ENCODE assay signal across 8 cellular contexts in genomic region chr13:39655041-39655568, GRCh38. TPM values are rescaled to one million over a fixed set of nuclear protein-coding genes. Genes with fewer than 3 reads are reported as not detected.
DNase-seq lines count a peak whose midpoint lies in the region; FAIRE-seq and TF ChIP-seq lines count a peak whose summit lies in the region.

No MANE protein-coding gene starts in this region.

- WGBS in spleen, 5 donors, result 0 to 3% (median 0%) methylated on average over 2 of the region's 2 CpGs

- H3K27ac ChIP-seq in SU-DHL-6 (ENCODE audit: low read depth, low read length), result no peak overlapping the region
- H3K27ac ChIP-seq in right atrium auricular region, result peak overlapping the region; percentile 87 to 88
- H3K27ac ChIP-seq in spleen, result peak overlapping the region; percentile 64 to 87 (median 76)

- no peak for TF ChIP-seq CTCF in D721Med (IDR thresholded peaks at IDR 0.05; ENCODE audit: insufficient read depth, missing control alignments)
- no peak for TF ChIP-seq CTCF in SU-DHL-6 (IDR thresholded peaks at IDR 0.05; ENCODE audit: insufficient read depth, low read length, poor library complexity, severe bottlenecking)
- no peak for TF ChIP-seq CTCF in right atrium auricular region (IDR thresholded peaks at IDR 0.05)
- no peak for TF ChIP-seq CTCF in spleen (IDR thresholded peaks at IDR 0.05 in 8 of 11, conservative IDR thresholded peaks at IDR 0.05 in 3 of 11)

- H3K4me3 ChIP-seq in SU-DHL-6 (ENCODE audit: insufficient read depth, low read length, poor library complexity, severe bottlenecking) (peak overlapping the region; percentile 86), right atrium auricular region (peak overlapping the region; percentile 99 to 100), spleen (peak overlapping the region; percentile 79 to 93 (median 86))

- H4K20me1 ChIP-seq in SU-DHL-6 (ENCODE audit: low read depth, low read length), result no peaks in the 10 kb centered on the region

- POLR2A ChIA-PET in HEK293T (lab: Yijun Ruan, JAX), result no interaction called here

- H3K4me2 ChIP-seq in SU-DHL-6 (ENCODE audit: low read depth, low read length, poor library complexity, severe bottlenecking), result peak overlapping the region; percentile 77

- CTCF ChIA-PET in HEK293T (lab: Yijun Ruan, JAX), result no interaction called here

- H3K27me3 ChIP-seq in SU-DHL-6 (ENCODE audit: low read length) (no peaks in the 10 kb centered on the region), right atrium auricular region (no peaks in the 10 kb centered on the region), spleen (replicated peaks in 1 of 7) (no peaks in the 10 kb centered on the region)

- no peak for DNase-seq in D721Med (ENCODE audit: insufficient read length, low spot score)
- no peak for DNase-seq in HEK293T (ENCODE audit: extremely low spot score)
- no peak for DNase-seq in right atrium auricular region (ENCODE audit: low spot score)
- no peak for DNase-seq in spleen
- no peak for DNase-seq in central memory CD4-positive, alpha-beta T cell
- DNase-seq in DMS114 treated with DMSO at 0.1 percent for 48 hours (lab: John Stamatoyannopoulos, UW; ENCODE audit: unreplicated experiment), result no peak
- no peak for DNase-seq in C1 segment of cervical spinal cord (lab: John Stamatoyannopoulos, UW)

- H3K9me3 ChIP-seq in SU-DHL-6 (ENCODE audit: insufficient read depth, low read length) (no peaks in the 10 kb centered on the region), right atrium auricular region (no peaks in the 10 kb centered on the region), spleen (no peaks in the 10 kb centered on the region)

- peak; percentile 38 for FAIRE-seq in D721Med (lab: Jason Lieb, UNC)

- intact Hi-C loops in spleen (cut with DNase I; ENCODE audit: low total_unique reads), result no loop called here

- peak overlapping the region; percentile 79 for H3K9ac ChIP-seq in SU-DHL-6 (ENCODE audit: low read length)

- peak overlapping the region; percentile 95 for H2AFZ ChIP-seq in SU-DHL-6 (ENCODE audit: low read depth, low read length, severe bottlenecking)

- H3K4me1 ChIP-seq in right atrium auricular region, result peaks cover 0 to 8% of the 10 kb centered on the region in 2 donors
- peaks cover 0 to 42% (median 23%) of the 10 kb centered on the region in 6 donors for H3K4me1 ChIP-seq in spleen

- no peaks in the 10 kb centered on the region for H3K9me2 ChIP-seq in SU-DHL-6 (replicated peaks; ENCODE audit: insufficient read depth, low read length)

- no peaks in the 10 kb centered on the region for H3F3A ChIP-seq in SU-DHL-6 (ENCODE audit: insufficient read depth)

- TF ChIP-seq POLR2A in spleen (IDR thresholded peaks at IDR 0.05), result no peak

- H3K36me3 ChIP-seq in SU-DHL-6 (ENCODE audit: low read length), result no peaks in the 10 kb centered on the region; the same call in 1 of the 2 replicates
- H3K36me3 ChIP-seq in right atrium auricular region, result no peaks in the 10 kb centered on the region
- peaks cover 0 to 6% (median 2%) of the 10 kb centered on the region in 6 donors for H3K36me3 ChIP-seq in spleen

- peaks cover 10% of the 10 kb centered on the region; the same call in 1 of the 2 replicates for H3K79me2 ChIP-seq in SU-DHL-6 (ENCODE audit: insufficient read depth, low read length)

TF ChIP-seq in HEK293T, 16 proteins besides CTCF, POLR2A, EP300 and RAD21:
- TF ChIP-seq PKNOX1 (IDR thresholded peaks at IDR 0.05) (no peak), L3MBTL2 (conservative IDR thresholded peaks at IDR 0.05) (peak; percentile 71)
TF ChIP-seq in HEK293T: peak in this region for 1.

RNA-seq across cellular contexts. Expression of gene COG6, which starts 0.4 kb away (rescaled TPM):
- 10 to 100 TPM; 16.2 to 23.2 TPM for total RNA-seq in right atrium auricular region
- total RNA-seq in spleen, result 10 to 100 TPM; 18.6 to 41.9 (median 29.4) TPM
- polyA plus RNA-seq in spleen, result 1 to 10 TPM; 5.7 to 8.8 (median 6.6) TPM

RNA-seq across cellular contexts. Expression of gene LHFPL6, which starts 52.1 kb away (rescaled TPM):
- total RNA-seq in right atrium auricular region, result 10 to 100 TPM; 39.0 to 57.2 TPM
- 10 to 100 TPM; 23.8 to 49.0 (median 43.4) TPM for total RNA-seq in spleen
- 10 to 100 TPM in 1 of 3 donors, 1 to 10 TPM in 2; 6.9 to 12.0 (median 8.3) TPM for polyA plus RNA-seq in spleen
